ENCODE assay signal across 8 cellular contexts in the genomic region with DNA sequence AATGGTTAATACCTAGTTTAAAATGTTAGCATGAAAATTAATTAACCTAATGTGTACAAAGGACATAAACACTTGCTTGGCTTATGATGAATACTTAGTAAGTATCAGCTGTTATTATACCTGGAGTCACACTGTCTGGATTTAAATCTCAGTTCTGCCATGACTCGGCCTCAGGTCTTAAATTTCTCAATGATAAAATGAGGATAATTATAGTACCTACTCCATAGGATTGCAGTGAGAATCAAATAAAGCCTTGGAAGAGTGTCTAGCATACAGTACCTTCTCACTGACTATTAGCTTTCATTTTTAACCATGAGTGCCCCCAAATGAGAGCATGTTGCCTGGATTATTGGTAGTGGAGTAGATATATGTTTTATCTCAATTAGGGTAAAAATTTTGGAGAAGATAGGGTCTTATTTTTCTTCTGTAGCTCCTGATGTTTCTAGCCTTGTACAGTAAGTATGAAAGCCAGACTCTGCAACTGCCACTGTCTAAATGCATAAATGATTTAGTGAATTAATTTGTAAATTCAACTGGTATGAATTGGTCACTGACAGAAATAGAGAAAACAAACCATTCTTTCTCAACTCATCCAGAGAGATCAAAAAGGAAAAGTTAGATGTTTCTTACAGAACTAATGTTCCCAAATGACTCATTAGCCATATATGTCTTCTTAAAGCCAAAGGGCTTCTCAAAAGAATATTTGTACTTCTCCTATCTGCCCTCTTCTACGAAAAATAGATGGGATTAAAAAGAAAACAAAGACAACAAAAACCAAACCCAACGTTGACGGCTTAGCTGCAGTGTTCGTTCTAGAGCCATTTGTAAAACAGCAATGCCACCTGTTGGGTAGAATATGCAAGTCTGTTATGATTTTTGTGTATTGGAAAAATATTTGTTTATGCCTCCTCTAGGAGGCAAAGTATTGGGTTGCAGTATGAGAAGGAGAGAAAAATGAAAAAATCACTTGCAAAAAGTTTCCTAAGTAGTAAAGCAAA. TPM values are rescaled to one million over a fixed set of nuclear protein-coding genes. Genes with fewer than 3 reads are reported as not detected.
DNase-seq lines count a peak whose midpoint lies in the region; ATAC-seq and TF ChIP-seq lines count a peak whose summit lies in the region.

No MANE protein-coding gene starts in this region.

- 18% methylated on average over 5 of the region's 5 CpGs for WGBS in suprapubic skin

- TF ChIP-seq POLR2A in Peyer's patch (IDR thresholded peaks at IDR 0.05) (no peak), suprapubic skin (IDR thresholded peaks at IDR 0.05) (no peak)

- H3K4me1 ChIP-seq in Peyer's patch (peaks cover 0 to 13% (median 0%) of the 10 kb centered on the region in 4 donors), suprapubic skin (no peaks in the 10 kb centered on the region)

- H3K36me3 ChIP-seq in Peyer's patch (no peaks in the 10 kb centered on the region), suprapubic skin (no peaks in the 10 kb centered on the region)

- TF ChIP-seq CTCF in AG04449 (IDR thresholded peaks at IDR 0.05; ENCODE audit: insufficient read depth, low read length, missing control alignments) (peak; percentile 27), Peyer's patch (IDR thresholded peaks at IDR 0.05) (peak in 4 of 6 experiments; percentile 21 to 85 (median 74)), suprapubic skin (IDR thresholded peaks at IDR 0.05) (peak; percentile 23 to 31)

- DNase-seq in AG04449 (ENCODE audit: low read depth, low spot score), result no peak
- DNase-seq in H4 (ENCODE audit: low spot score), result peak; percentile 24
- no peak for DNase-seq in Peyer's patch
- peak; percentile 67 for DNase-seq in foreskin melanocyte
- no peak for DNase-seq in suprapubic skin (ENCODE audit: low spot score in 2 of 2)
- DNase-seq in NCI-H226, result no peak

- no peak for TF ChIP-seq EP300 in suprapubic skin (IDR thresholded peaks at IDR 0.05)

- no peaks in the 10 kb centered on the region for H3K27me3 ChIP-seq in Peyer's patch
- no peaks in the 10 kb centered on the region for H3K27me3 ChIP-seq in suprapubic skin

- no peaks in the 10 kb centered on the region for H3K9me3 ChIP-seq in Peyer's patch
- no peaks in the 10 kb centered on the region for H3K9me3 ChIP-seq in suprapubic skin

- no peak for ATAC-seq in GM21737 (IDR thresholded peaks at IDR 0.05; ENCODE audit: unreplicated experiment)
- ATAC-seq in HG02840 (IDR thresholded peaks at IDR 0.05; ENCODE audit: low FRiP score, unreplicated experiment), result no peak

- POLR2A ChIA-PET in AG04449 (lab: Yijun Ruan, JAX), result no interaction called here

- H3K4me3 ChIP-seq in AG04449 (ENCODE audit: low read depth, low read length) (no peak overlapping the region), Peyer's patch (no peak overlapping the region), suprapubic skin (no peak overlapping the region)

- CTCF ChIA-PET in AG04449 (lab: Yijun Ruan, JAX), result interaction anchor here (0.7 to 1.7 kb wide), 9 partner anchors 9 to 953 kb away, joined by 3 to 10 read pairs (median 3); no protein-coding TSS in a partner anchor

- H3K27ac ChIP-seq in Peyer's patch (no peak overlapping the region), suprapubic skin (no peak overlapping the region)

RNA-seq across cellular contexts. Expression of gene MROH9, which starts 53.8 kb away (rescaled TPM):
- total RNA-seq in H4 (2014; rRNA removed; shearing (Covaris generic)), result not detected in 2 replicates
- total RNA-seq in Peyer's patch (not detected), suprapubic skin (not detected)

Comparison
In these comparisons a context has a peak if more than half of its experiments do, and no peak if none do; other contexts are left out.
1. DNase-seq: peak in H4 (single experiment) and foreskin melanocyte (single experiment); none in AG04449 (single experiment), Peyer's patch (0 of 3), suprapubic skin (0 of 2) and NCI-H226 (single experiment).
2. Peak in every context shown above with its lines, with median percentiles within 50 percentile points of each other: CTCF ChIP-seq.